8 cellular contexts compared by ENCODE assay signal in genomic region chr9:72305102-72305546, GRCh38. TPM values are rescaled to one million over a fixed set of nuclear protein-coding genes. Genes with fewer than 3 reads are reported as not detected.
A peak's percentile ranks its signal among the peaks of the same experiment; 100 is the strongest.
DNase-seq lines count a peak whose midpoint lies in the region; ATAC-seq, FAIRE-seq and TF ChIP-seq lines count a peak whose summit lies in the region.

No MANE protein-coding gene starts in this region.

- peak overlapping the region in 1 of 2 donors; percentile 62 for H3K27ac Mint-ChIP-seq in stimulated activated naive CD8-positive, alpha-beta T cell treated with anti-CD3 and anti-CD28 coated beads, Interleukin-15, amount 100 ng/mL, for 72 hours
- H3K27ac Mint-ChIP-seq in mesothelial cell of epicardium: peak overlapping the region; percentile 35

- peak; percentile 72 for ATAC-seq in stimulated activated naive CD8-positive, alpha-beta T cell treated with anti-CD3 and anti-CD28 coated beads, Interleukin-15, Interleukin-2, amounts not matched to agents 100 U/mL and 50 U/mL, for 24 hours
- no peak for ATAC-seq in stimulated activated naive CD8-positive, alpha-beta T cell treated with anti-CD3 and anti-CD28 coated beads, Interleukin-15, amount 100 ng/mL, for 72 hours
- peak; percentile 84 for ATAC-seq in HG03103 (IDR thresholded peaks at IDR 0.05; ENCODE audit: low read depth, unreplicated experiment)

- peak overlapping the region; percentile 59 for H3K4me3 ChIP-seq in SK-N-MC

- no peaks in the 10 kb centered on the region for H3K27me3 Mint-ChIP-seq in stimulated activated naive CD8-positive, alpha-beta T cell treated with anti-CD3 and anti-CD28 coated beads, Interleukin-15, amount 100 ng/mL, for 72 hours
- no peaks in the 10 kb centered on the region for H3K27me3 Mint-ChIP-seq in mesothelial cell of epicardium (ENCODE audit: low read depth)

- DNase-seq in stimulated activated naive CD8-positive, alpha-beta T cell treated with anti-CD3 and anti-CD28 coated beads, Interleukin-15, Interleukin-2, amounts not matched to agents 100 U/mL and 50 U/mL, for 24 hours: peak; percentile 15
- no peak for DNase-seq in stimulated activated naive CD8-positive, alpha-beta T cell treated with anti-CD3 and anti-CD28 coated beads, Interleukin-15, amount 100 ng/mL, for 72 hours
- DNase-seq in SK-N-MC (ENCODE audit: low read depth, low spot score) (no peak), epidermal melanocyte (ENCODE audit: insufficient read length, low spot score) (peak; percentile 32), mesothelial cell of epicardium (ENCODE audit: low spot score in 2 of 2, unreplicated experiment in 2 of 2) (peak in 1 of 2 experiments; percentile 40), urothelium cell line (ENCODE audit: low spot score) (no peak), GM03348 (ENCODE audit: low spot score) (no peak)

- peak overlapping the region; percentile 71; the same call in 1 of the 2 replicates for H3K27ac ChIP-seq in SK-N-MC

- H3K4me1 Mint-ChIP-seq in stimulated activated naive CD8-positive, alpha-beta T cell treated with anti-CD3 and anti-CD28 coated beads, Interleukin-15, amount 100 ng/mL, for 72 hours: peaks cover 21% of the 10 kb centered on the region
- H3K4me1 Mint-ChIP-seq in mesothelial cell of epicardium: peaks cover 17% of the 10 kb centered on the region

- H3K4me3 Mint-ChIP-seq in stimulated activated naive CD8-positive, alpha-beta T cell treated with anti-CD3 and anti-CD28 coated beads, Interleukin-15, amount 100 ng/mL, for 72 hours: no peak overlapping the region
- H3K4me3 Mint-ChIP-seq in mesothelial cell of epicardium: no peak overlapping the region

- H3K9me3 ChIP-seq in SK-N-MC (ENCODE audit: low read depth, low read length): no peaks in the 10 kb centered on the region

- peak overlapping the region; percentile 55 for H3K9ac ChIP-seq in SK-N-MC (ENCODE audit: insufficient read length)

- no peak for FAIRE-seq in urothelium cell line (lab: Jason Lieb, UNC)

- no peak for TF ChIP-seq CTCF in mesothelial cell of epicardium (IDR thresholded peaks at IDR 0.05; ENCODE audit: unreplicated experiment)

- H3K9me3 Mint-ChIP-seq in stimulated activated naive CD8-positive, alpha-beta T cell treated with anti-CD3 and anti-CD28 coated beads, Interleukin-15, amount 100 ng/mL, for 72 hours: no peaks in the 10 kb centered on the region
- H3K9me3 Mint-ChIP-seq in mesothelial cell of epicardium: no peaks in the 10 kb centered on the region

- H3K36me3 ChIP-seq in SK-N-MC (ENCODE audit: insufficient read depth, low read length): no peaks in the 10 kb centered on the region

- no peaks in the 10 kb centered on the region for H3K36me3 Mint-ChIP-seq in mesothelial cell of epicardium

RNA-seq across cellular contexts. Expression of gene ZFAND5, which starts 59.9 kb away (rescaled TPM):
- 213 to 221 TPM (median 215 TPM) in 3 replicates for total RNA-seq in mesothelial cell of epicardium

Comparison
In these comparisons a context has a peak if more than half of its experiments do, and no peak if none do; other contexts are left out.
1. DNase-seq: peak in stimulated activated naive CD8-positive, alpha-beta T cell treated with anti-CD3 and anti-CD28 coated beads, Interleukin-15, Interleukin-2, amounts not matched to agents 100 U/mL and 50 U/mL, for 24 hours (single experiment) and epidermal melanocyte (single experiment); none in stimulated activated naive CD8-positive, alpha-beta T cell treated with anti-CD3 and anti-CD28 coated beads, Interleukin-15, amount 100 ng/mL, for 72 hours (0 of 2), SK-N-MC (single experiment), urothelium cell line (single experiment) and GM03348 (single experiment).